ENCODE assay signal across 13 cellular contexts in the genomic region with DNA sequence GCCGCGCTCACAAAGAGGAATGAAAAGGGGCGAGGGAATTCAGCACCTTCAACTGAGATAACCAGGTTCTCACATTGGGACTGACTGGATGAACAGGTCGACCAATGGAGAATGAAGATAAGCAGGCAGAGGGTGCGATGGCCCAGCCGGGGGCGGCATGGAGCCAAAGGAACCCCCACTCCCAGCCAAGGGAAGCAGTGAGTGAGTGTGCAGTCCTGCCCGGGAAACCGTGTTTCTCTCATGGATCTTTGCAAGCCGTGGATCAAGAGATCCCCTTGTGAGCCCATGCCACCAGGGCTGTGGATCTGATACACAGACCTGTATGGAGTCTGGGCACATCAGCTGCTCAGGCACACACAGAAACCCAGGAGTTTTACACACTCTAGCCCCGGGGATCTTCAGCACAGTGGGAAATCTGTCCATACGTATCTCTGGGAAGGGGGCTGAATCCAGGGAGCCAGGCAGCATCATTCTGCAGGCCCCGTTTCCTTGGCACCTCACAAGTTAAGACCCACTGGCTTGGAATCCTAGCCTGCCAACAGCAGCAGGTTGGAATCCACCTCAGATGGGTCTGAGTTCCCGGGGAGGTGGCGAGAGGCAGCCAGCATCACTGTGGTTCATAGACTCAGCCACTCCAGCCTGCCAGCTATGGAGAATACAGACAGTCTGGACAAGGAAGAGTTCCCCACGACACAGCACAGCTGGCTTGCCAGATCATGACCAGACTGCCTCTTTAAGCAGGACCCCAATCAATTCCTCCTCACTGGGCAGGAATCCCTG. TPM values are rescaled to one million over a fixed set of nuclear protein-coding genes. Genes with fewer than 3 reads are reported as not detected.
A peak's percentile ranks its signal among the peaks of the same experiment; 100 is the strongest.
DNase-seq lines count a peak whose midpoint lies in the region; ATAC-seq and TF ChIP-seq lines count a peak whose summit lies in the region.
"Not testable (repeated sequence)": the region's sequence is repeated elsewhere in the genome, so short reads cannot be mapped to it uniquely, and the experiment has no call there.
"Had no signal": no experiment of that assay in that cellular context is flagged by ENCODE, and none has a peak within 500 bp of the region (broad histone marks: within the 10 kb centered on the region; RNA-seq: fewer than 3 reads in every experiment).

No MANE protein-coding gene starts in this region.

- CTCF ChIA-PET in naive thymus-derived CD4-positive, alpha-beta T cell (lab: Charles Lee) = not testable (repeated sequence)

- POLR2A ChIA-PET in naive thymus-derived CD4-positive, alpha-beta T cell (lab: Charles Lee) = not testable (repeated sequence)

- intact Hi-C loops in right cardiac atrium (cut with DNase I); right lobe of liver (cut with DNase I); naive thymus-derived CD4-positive, alpha-beta T cell (cut with micrococcal nuclease); sciatic nerve (cut with DNase I): not testable (repeated sequence)

- not testable (repeated sequence) for H3K36me3 Mint-ChIP-seq in naive thymus-derived CD4-positive, alpha-beta T cell

- not testable (repeated sequence) for H3K27ac Mint-ChIP-seq in naive thymus-derived CD4-positive, alpha-beta T cell

- H3K27me3 ChIP-seq in foreskin keratinocyte; right cardiac atrium (ENCODE audit: control insufficient read depth, insufficient read depth); right lobe of liver; naive thymus-derived CD4-positive, alpha-beta T cell (ENCODE audit: control insufficient read depth in 2 of 2, insufficient read depth in 2 of 2, low read length in 2 of 2); upper lobe of left lung: not testable (repeated sequence)

- H3K27me3 Mint-ChIP-seq in naive thymus-derived CD4-positive, alpha-beta T cell = not testable (repeated sequence)

- peak; percentile 2 for DNase-seq in activated gamma-delta T cell (lab: John Stamatoyannopoulos, UW)
- not testable (repeated sequence) for DNase-seq in foreskin keratinocyte; naive thymus-derived CD4-positive, alpha-beta T cell; sciatic nerve (ENCODE audit: low spot score)
- peak in 1 of 3 donors; percentile 26 for DNase-seq in right cardiac atrium
- DNase-seq in right lobe of liver = peak in 1 of 3 donors; percentile 51
- DNase-seq in upper lobe of left lung = peak in 1 of 2 donors; percentile 77

- H3K27ac ChIP-seq in foreskin keratinocyte; right cardiac atrium (ENCODE audit: low read length); right lobe of liver; naive thymus-derived CD4-positive, alpha-beta T cell (ENCODE audit: low read depth, low read length); upper lobe of left lung: not testable (repeated sequence)

- H3K36me3 ChIP-seq in right lobe of liver; naive thymus-derived CD4-positive, alpha-beta T cell (ENCODE audit: control insufficient read depth in 2 of 3, insufficient read depth in 3 of 3, low read length in 3 of 3); upper lobe of left lung: not testable (repeated sequence)

- not testable (repeated sequence) for H3K4me3 Mint-ChIP-seq in naive thymus-derived CD4-positive, alpha-beta T cell

- H3K4me1 ChIP-seq in foreskin keratinocyte; right cardiac atrium (ENCODE audit: control insufficient read depth, insufficient read depth, low read length); right lobe of liver; naive thymus-derived CD4-positive, alpha-beta T cell (ENCODE audit: control insufficient read depth in 2 of 2, insufficient read depth in 2 of 2, low read length in 2 of 2); upper lobe of left lung: not testable (repeated sequence)

- H3K9me3 Mint-ChIP-seq in naive thymus-derived CD4-positive, alpha-beta T cell = peaks cover 6 to 38% (median 22%) of the 10 kb centered on the region in 11 donors

- not testable (repeated sequence) for H3K4me3 ChIP-seq in right cardiac atrium (ENCODE audit: low read length); right lobe of liver; naive thymus-derived CD4-positive, alpha-beta T cell (ENCODE audit: low read length); upper lobe of left lung

- ATAC-seq in foreskin keratinocyte (peak; percentile 15), right cardiac atrium (peak; percentile 21 to 37), right lobe of liver (peak in 3 of 4 donors; percentile 11 to 46 (median 42)), sciatic nerve (peak; percentile 38), upper lobe of left lung (ENCODE audit: low FRiP score in 2 of 2) (peak; percentile 25 to 59)
- peak; percentile 25 for ATAC-seq in naive thymus-derived CD4-positive, alpha-beta T cell

- not testable (repeated sequence) for TF ChIP-seq CTCF in foreskin keratinocyte (conservative IDR thresholded peaks at IDR 0.05); right lobe of liver (IDR thresholded peaks at IDR 0.05); upper lobe of left lung (IDR thresholded peaks at IDR 0.05)

- TF ChIP-seq EP300 in upper lobe of left lung (IDR thresholded peaks at IDR 0.05) = not testable (repeated sequence)

- TF ChIP-seq POLR2A in right lobe of liver (IDR thresholded peaks at IDR 0.05); upper lobe of left lung (IDR thresholded peaks at IDR 0.05): not testable (repeated sequence)

- WGBS in right cardiac atrium = 70% methylated on average over 16 of the region's 16 CpGs
- 52% methylated on average over 13 of the region's 16 CpGs for WGBS in right lobe of liver (ENCODE audit: insufficient coverage, low coverage, low lambda C conversion rate, missing lambda C conversion rate)
- 70 to 74% methylated on average over 13 to 16 of the region's 16 CpGs for WGBS in upper lobe of left lung, 2 donors

- not testable (repeated sequence) for H3K9me3 ChIP-seq in right cardiac atrium (ENCODE audit: control insufficient read depth, low read length); right lobe of liver
- peaks cover 0 to 34% (median 3%) of the 10 kb centered on the region in 3 experiments for H3K9me3 ChIP-seq in naive thymus-derived CD4-positive, alpha-beta T cell (ENCODE audit: control insufficient read depth in 2 of 3, low read length in 3 of 3)
- H3K9me3 ChIP-seq in upper lobe of left lung = peaks cover 0 to 50% (median 34%) of the 10 kb centered on the region in 4 donors

- not testable (repeated sequence) for H3K4me1 Mint-ChIP-seq in naive thymus-derived CD4-positive, alpha-beta T cell

RNA-seq across cellular contexts. Expression of a gene that starts 53.3 kb away (rescaled TPM):
- total RNA-seq in foreskin keratinocyte (not detected in 2 replicates), right cardiac atrium (not detected), right lobe of liver (not detected), sciatic nerve (not detected), upper lobe of left lung (not detected)
- polyA plus RNA-seq in foreskin keratinocyte (not detected in 2 replicates), right cardiac atrium (not detected)
- not detected for total RNA-seq in naive thymus-derived CD4-positive, alpha-beta T cell
- not detected for polyA plus RNA-seq in naive thymus-derived CD4-positive, alpha-beta T cell
- total RNA-seq: CD4-positive, CD25-positive, alpha-beta regulatory T cell; CD8-positive, alpha-beta memory T cell; G401; GM12878; H7; HFFc6 had no signal
- polyA plus RNA-seq: CD4-positive, CD25-positive, alpha-beta regulatory T cell; CD8-positive, alpha-beta memory T cell had no signal
